In genomic region chr5:149448831-149449714, GRCh38 we compare ENCODE assay signal across 9 cellular contexts.
DNase-seq lines count a peak whose midpoint lies in the region; ATAC-seq, FAIRE-seq and TF ChIP-seq lines count a peak whose summit lies in the region.
"Had no signal": no experiment of that assay in that cellular context is flagged by ENCODE, and none has a peak within 500 bp of the region (broad histone marks: within the 10 kb centered on the region; RNA-seq: fewer than 3 reads in every experiment).

No MANE protein-coding gene starts in this region.

- H3K4me3 Mint-ChIP-seq in endodermal cell, result no peak overlapping the region
- H3K4me3 Mint-ChIP-seq in CD8-positive, alpha-beta T cell, result no peak overlapping the region

- H3K27me3 Mint-ChIP-seq in endodermal cell (ENCODE audit: insufficient read depth), result no peaks in the 10 kb centered on the region
- peaks cover 3% of the 10 kb centered on the region for H3K27me3 Mint-ChIP-seq in CD8-positive, alpha-beta T cell (ENCODE audit: low read depth)

- ATAC-seq in psoas muscle, result no peak
- ATAC-seq in GM18858 (IDR thresholded peaks at IDR 0.05; ENCODE audit: unreplicated experiment), result no peak
- ATAC-seq in CD8-positive, alpha-beta T cell, result no peak

- peaks cover 7% of the 10 kb centered on the region for H3K4me1 ChIP-seq in endodermal cell (ENCODE audit: control insufficient read depth, insufficient read depth, low read length)
- H3K4me1 ChIP-seq in psoas muscle, result peaks cover 67% of the 10 kb centered on the region
- no peaks in the 10 kb centered on the region for H3K4me1 ChIP-seq in CD8-positive, alpha-beta T cell (ENCODE audit: insufficient read depth, low read length)

- peak; percentile 29; the same call in 1 of the 3 replicates for TF ChIP-seq CTCF in GM12872 (IDR thresholded peaks at IDR 0.05; ENCODE audit: insufficient read depth, low read depth, low read length)
- TF ChIP-seq CTCF in endodermal cell (conservative IDR thresholded peaks at IDR 0.05), result peak; percentile 79
- peak; percentile 35 for TF ChIP-seq CTCF in psoas muscle (IDR thresholded peaks at IDR 0.05)
- TF ChIP-seq CTCF in CD8-positive, alpha-beta T cell (IDR thresholded peaks at IDR 0.05), result no peak

- DNase-seq in NCI-H82 (lab: John Stamatoyannopoulos, UW) (peak; percentile 38), endodermal cell (peak; percentile 78), psoas muscle (no peak), frontal cortex (ENCODE audit: low spot score in 2 of 2) (no peak)
- no peak for DNase-seq in stimulated activated CD4-positive, alpha-beta T cell treated with anti-CD3 and anti-CD28 coated beads, Interleukin-4, amount 100 ng/mL, for 24 hours
- no peak for DNase-seq in CD8-positive, alpha-beta T cell
- DNase-seq: NK-92 treated with Interleukin-12 subunit alpha and Interleukin-12 subunit beta, amount 100 ng/mL, for 24 hours had no signal

- H3K9ac ChIP-seq in endodermal cell (ENCODE audit: extremely low read depth, low read length, poor library complexity, severe bottlenecking), result no peak overlapping the region

- FAIRE-seq in frontal cortex (lab: Jason Lieb, UNC), result no peak

- peaks cover 26% of the 10 kb centered on the region for H3K4me1 Mint-ChIP-seq in endodermal cell
- no peaks in the 10 kb centered on the region for H3K4me1 Mint-ChIP-seq in CD8-positive, alpha-beta T cell (ENCODE audit: low read depth)

- H3K36me3 ChIP-seq in endodermal cell (ENCODE audit: control insufficient read depth, insufficient read depth, low read length) (no peaks in the 10 kb centered on the region), psoas muscle (ENCODE audit: insufficient read depth in 1 of 2, low read depth in 1 of 2) (no peaks in the 10 kb centered on the region)
- no peaks in the 10 kb centered on the region for H3K36me3 ChIP-seq in CD8-positive, alpha-beta T cell (ENCODE audit: insufficient read depth, low read length)

- POLR2A ChIA-PET in CD8-positive, alpha-beta T cell (lab: Charles Lee), result interaction anchor here (0.7 kb wide), 1 partner anchor 23 kb away, joined by 3 read pairs; no protein-coding TSS in a partner anchor

- WGBS in endodermal cell (ENCODE audit: insufficient coverage in 1 of 2, insufficient read length in 1 of 2), 2 experiments, result 82 to 100% methylated on average over 2 to 7 of the region's 7 CpGs
- 85 to 87% (median 86%) methylated on average over 7 of the region's 7 CpGs for WGBS in psoas muscle, 3 donors

- H3K27ac ChIP-seq in endodermal cell (ENCODE audit: low read depth, low read length) (no peak overlapping the region), psoas muscle (peak overlapping the region; percentile 96)
- no peak overlapping the region for H3K27ac ChIP-seq in CD8-positive, alpha-beta T cell (ENCODE audit: low read depth, low read length)

- no peak overlapping the region for H3K27ac Mint-ChIP-seq in endodermal cell
- H3K27ac Mint-ChIP-seq in CD8-positive, alpha-beta T cell, result no peak overlapping the region

- H3K9me3 Mint-ChIP-seq in endodermal cell, result no peaks in the 10 kb centered on the region
- H3K9me3 Mint-ChIP-seq in CD8-positive, alpha-beta T cell, result no peaks in the 10 kb centered on the region

- H3K9me3 ChIP-seq in endodermal cell (ENCODE audit: control insufficient read depth, low read length), result no peaks in the 10 kb centered on the region
- no peaks in the 10 kb centered on the region for H3K9me3 ChIP-seq in psoas muscle
- H3K9me3 ChIP-seq in CD8-positive, alpha-beta T cell (ENCODE audit: low read length), result no peaks in the 10 kb centered on the region

- CTCF ChIA-PET in CD8-positive, alpha-beta T cell (lab: Charles Lee), result interaction anchor here (0.7 to 2.1 kb wide), 4 partner anchors 10 to 114 kb away, joined by 4 to 7 read pairs (median 4); no protein-coding TSS in a partner anchor

- H3K4me3 ChIP-seq in endodermal cell (ENCODE audit: low read length), result no peak overlapping the region
- H3K4me3 ChIP-seq in psoas muscle, result no peak overlapping the region
- no peak overlapping the region for H3K4me3 ChIP-seq in CD8-positive, alpha-beta T cell (ENCODE audit: low read depth, low read length)

- intact Hi-C loops in psoas muscle (cut with DNase I), result loop anchor here in 1 of 2 donors (5.0 kb wide), 1 partner anchor 38 kb away; no protein-coding TSS in a partner anchor
- intact Hi-C loops in CD8-positive, alpha-beta T cell (cut with DNase I, micrococcal nuclease), result no loop called here

- H3K27me3 ChIP-seq in endodermal cell (ENCODE audit: control insufficient read depth, insufficient read depth, low read length, poor library complexity, severe bottlenecking) (no peaks in the 10 kb centered on the region), psoas muscle (ENCODE audit: insufficient read depth in 3 of 3, low read length in 2 of 3) (no peaks in the 10 kb centered on the region)
- no peaks in the 10 kb centered on the region for H3K27me3 ChIP-seq in CD8-positive, alpha-beta T cell (ENCODE audit: insufficient read depth, low read length)

- H3K36me3 Mint-ChIP-seq in endodermal cell (ENCODE audit: low read depth), result no peaks in the 10 kb centered on the region
- H3K36me3 Mint-ChIP-seq in CD8-positive, alpha-beta T cell, result no peaks in the 10 kb centered on the region

Comparison
In these comparisons a context has a peak if more than half of its experiments do, and no peak if none do; other contexts are left out.
1. DNase-seq: peak in NCI-H82 (single experiment) and endodermal cell (single experiment); none in psoas muscle (0 of 2), frontal cortex (0 of 2), stimulated activated CD4-positive, alpha-beta T cell treated with anti-CD3 and anti-CD28 coated beads, Interleukin-4, amount 100 ng/mL, for 24 hours (single experiment) and CD8-positive, alpha-beta T cell (0 of 7).